24 cellular contexts compared by ENCODE assay signal in genomic region chr3:157059181-157059580, GRCh38.
DNase-seq lines count a peak whose midpoint lies in the region; ATAC-seq and TF ChIP-seq lines count a peak whose summit lies in the region.
"Had no signal": no experiment of that assay in that cellular context is flagged by ENCODE, and none has a peak within 500 bp of the region (broad histone marks: within the 10 kb centered on the region; RNA-seq: fewer than 3 reads in every experiment).

No MANE protein-coding gene starts in this region.

- no peak overlapping the region for H3K4me3 Mint-ChIP-seq in naive thymus-derived CD8-positive, alpha-beta T cell
- H3K4me3 Mint-ChIP-seq: activated naive CD8-positive, alpha-beta T cell treated with anti-CD3 and anti-CD28 coated beads for 36 hours had no signal

- DNase-seq in GM06990 (ENCODE audit: extremely low read depth, insufficient read length) = peak; percentile 50
- no peak for DNase-seq in NCI-H226
- DNase-seq in naive thymus-derived CD8-positive, alpha-beta T cell = no peak
- DNase-seq in effector CD4-positive, alpha-beta T cell = no peak
- no peak for DNase-seq in ovary
- DNase-seq: activated CD4-positive, CD25-positive, alpha-beta regulatory T cell; activated naive CD8-positive, alpha-beta T cell treated with anti-CD3 and anti-CD28 coated beads for 36 hours; activated T-cell treated with anti-CD3 and anti-CD28 coated beads, Interleukin-2, amount 50 U/mL, for 48 hours; body of pancreas; GOT3; Kasumi-1; left colon; NCI-H1048; NCI-H2107; NCI-H510A treated with DMSO at 0.1 percent for 48 hours; psoas muscle; stimulated activated CD4-positive, alpha-beta T cell treated with anti-CD3 and anti-CD28 coated beads, Interleukin-4, amount 100 ng/mL, for 4 hours; T1000 had no signal

- ATAC-seq in GM18909 (IDR thresholded peaks at IDR 0.05; ENCODE audit: poor library complexity, unreplicated experiment) = peak; percentile 53
- ATAC-seq in HG02623 (IDR thresholded peaks at IDR 0.05; ENCODE audit: unreplicated experiment) = peak; percentile 40
- peak; percentile 65 for ATAC-seq in HG03432 (IDR thresholded peaks at IDR 0.05; ENCODE audit: unreplicated experiment)
- ATAC-seq in naive thymus-derived CD8-positive, alpha-beta T cell = no peak
- ATAC-seq: A549, body of pancreas, psoas muscle had no signal

- WGBS in ovary, 3 donors = 88 to 93% (median 90%) methylated on average over 1 of the region's 1 CpG

- H3K36me3 Mint-ChIP-seq in naive thymus-derived CD8-positive, alpha-beta T cell = no peaks in the 10 kb centered on the region
- H3K36me3 Mint-ChIP-seq: activated naive CD8-positive, alpha-beta T cell treated with anti-CD3 and anti-CD28 coated beads for 36 hours had no signal

- H3K4me3 ChIP-seq in GM06990 (replicated peaks; ENCODE audit: low read depth, low read length) (no peak overlapping the region; the same call in 1 of the 2 replicates), ovary (no peak overlapping the region)
- H3K4me3 ChIP-seq: A549, BLaER1, body of pancreas, psoas muscle, skin epidermis had no signal

- H3K36me3 ChIP-seq in GM06990 (ENCODE audit: control insufficient read depth, insufficient read depth, low read length) (no peaks in the 10 kb centered on the region), ovary (no peaks in the 10 kb centered on the region)
- H3K36me3 ChIP-seq: BLaER1 had no signal

- no peak for TF ChIP-seq EP300 in ovary (IDR thresholded peaks at IDR 0.05)

- H3K27ac Mint-ChIP-seq in naive thymus-derived CD8-positive, alpha-beta T cell = no peak overlapping the region
- H3K27ac Mint-ChIP-seq: activated naive CD8-positive, alpha-beta T cell treated with anti-CD3 and anti-CD28 coated beads for 36 hours had no signal

- peaks cover 0 to 16% (median 8%) of the 10 kb centered on the region in 5 donors for H3K27me3 Mint-ChIP-seq in naive thymus-derived CD8-positive, alpha-beta T cell
- H3K27me3 Mint-ChIP-seq: activated naive CD8-positive, alpha-beta T cell treated with anti-CD3 and anti-CD28 coated beads for 36 hours had no signal

- TF ChIP-seq CTCF in GM06990 (IDR thresholded peaks at IDR 0.05; ENCODE audit: insufficient read depth, low read length, poor library complexity, severe bottlenecking) = no peak
- no peak for TF ChIP-seq CTCF in ovary (IDR thresholded peaks at IDR 0.05)

- H3K9me3 Mint-ChIP-seq in naive thymus-derived CD8-positive, alpha-beta T cell = no peaks in the 10 kb centered on the region
- H3K9me3 Mint-ChIP-seq: activated naive CD8-positive, alpha-beta T cell treated with anti-CD3 and anti-CD28 coated beads for 36 hours had no signal

- no peaks in the 10 kb centered on the region for H3K4me1 ChIP-seq in ovary (ENCODE audit: insufficient read depth)
- H3K4me1 ChIP-seq: A549, BLaER1, body of pancreas, psoas muscle had no signal

- no peak for TF ChIP-seq POLR2A in ovary (IDR thresholded peaks at IDR 0.05)

- POLR2A ChIA-PET in naive thymus-derived CD8-positive, alpha-beta T cell (lab: Charles Lee) = no interaction called here

- H3K4me1 Mint-ChIP-seq in naive thymus-derived CD8-positive, alpha-beta T cell = peaks cover 0 to under 1% (median 0%) of the 10 kb centered on the region in 4 donors
- H3K4me1 Mint-ChIP-seq: activated naive CD8-positive, alpha-beta T cell treated with anti-CD3 and anti-CD28 coated beads for 36 hours had no signal

- no peaks in the 10 kb centered on the region for H3K27me3 ChIP-seq in GM06990 (replicated peaks; ENCODE audit: control insufficient read depth, insufficient read depth, low read length)
- H3K27me3 ChIP-seq in ovary = no peaks in the 10 kb centered on the region
- H3K27me3 ChIP-seq: BLaER1, body of pancreas had no signal

- intact Hi-C loops in ovary (cut with DNase I) = no loop called here

- no peaks in the 10 kb centered on the region for H3K9me3 ChIP-seq in ovary
- H3K9me3 ChIP-seq: A549, BLaER1, body of pancreas, psoas muscle had no signal

- no peak overlapping the region for H3K27ac ChIP-seq in ovary
- H3K27ac ChIP-seq: A549, BLaER1, body of pancreas, psoas muscle, skin epidermis had no signal

Comparison
In these comparisons a context has a peak if more than half of its experiments do, and no peak if none do; other contexts are left out.
1. ATAC-seq: peak in GM18909 (single experiment), HG02623 (single experiment) and HG03432 (single experiment); none in naive thymus-derived CD8-positive, alpha-beta T cell (0 of 2).